In genomic region chr11:46363031-46363407, GRCh38 we compare ENCODE assay signal across 8 cellular contexts. TPM values are rescaled to one million over a fixed set of nuclear protein-coding genes. Genes with fewer than 3 reads are reported as not detected.
DNase-seq lines count a peak whose midpoint lies in the region; ATAC-seq and TF ChIP-seq lines count a peak whose summit lies in the region.

No MANE protein-coding gene starts in this region.

- intact Hi-C loops in left colon (cut with DNase I, micrococcal nuclease), result no loop called here

- peaks cover 7 to 56% (median 22%) of the 10 kb centered on the region in 11 experiments; a peak in 20 of 22 replicates for H3K36me3 ChIP-seq in BLaER1 treated with 17β-estradiol and CSF1 and Interleukin-3, amounts not matched to agents 10 nM and 100 nM
- peaks cover 2% of the 10 kb centered on the region for H3K36me3 ChIP-seq in brain microvascular endothelial cell (replicated peaks)

- ATAC-seq in left colon, result peak; percentile 29
- ATAC-seq in HG02973 (IDR thresholded peaks at IDR 0.05; ENCODE audit: unreplicated experiment), result no peak

- peak overlapping the region; percentile 77 to 85 (median 81); a peak in 21 of 22 replicates for H3K9ac ChIP-seq in BLaER1 treated with 17β-estradiol and CSF1 and Interleukin-3, amounts not matched to agents 10 nM and 100 nM

- no peaks in the 10 kb centered on the region for H3K27me3 ChIP-seq in BLaER1 treated with 17β-estradiol and CSF1 and Interleukin-3, amounts not matched to agents 10 nM and 100 nM
- no peaks in the 10 kb centered on the region for H3K27me3 ChIP-seq in brain microvascular endothelial cell (replicated peaks)

- peaks cover 73 to 94% (median 77%) of the 10 kb centered on the region in 10 experiments for H3K4me1 ChIP-seq in BLaER1 treated with 17β-estradiol and CSF1 and Interleukin-3, amounts not matched to agents 10 nM and 100 nM

- H3K4me3 ChIP-seq in BLaER1 treated with 17β-estradiol and CSF1 and Interleukin-3, amounts not matched to agents 10 nM and 100 nM, result peak overlapping the region in 9 of 10 experiments; percentile 55 to 70 (median 62); a peak in 12 of 20 replicates
- H3K4me3 ChIP-seq in brain microvascular endothelial cell (ENCODE audit: low read depth, low read length), result peak overlapping the region; percentile 12

- POLR2A ChIA-PET in HEK293T (lab: Yijun Ruan, JAX), result interaction anchor here (2.3 kb wide), 1 partner anchor 11 kb away, joined by 7 read pairs; no protein-coding TSS in a partner anchor

- TF ChIP-seq CTCF in brain microvascular endothelial cell (IDR thresholded peaks at IDR 0.05; ENCODE audit: low read depth, low read length, missing control alignments), result no peak

- no peaks in the 10 kb centered on the region for H3K9me3 ChIP-seq in BLaER1 treated with 17β-estradiol and CSF1 and Interleukin-3, amounts not matched to agents 10 nM and 100 nM (replicated peaks in 1 of 11)

- peaks cover 61 to 100% (median 88%) of the 10 kb centered on the region in 11 experiments for H4K20me1 ChIP-seq in BLaER1 treated with 17β-estradiol and CSF1 and Interleukin-3, amounts not matched to agents 10 nM and 100 nM

- peak overlapping the region; percentile 64 to 92 (median 88) for H3K27ac ChIP-seq in BLaER1 treated with 17β-estradiol and CSF1 and Interleukin-3, amounts not matched to agents 10 nM and 100 nM
- H3K27ac ChIP-seq in brain microvascular endothelial cell (peak overlapping the region; percentile 69), temporal lobe (ENCODE audit: low read depth, low read length) (peak overlapping the region; percentile 91)

- DNase-seq in NCI-H146 (lab: John Stamatoyannopoulos, UW), result peak; percentile 72
- peak; percentile 83 for DNase-seq in brain microvascular endothelial cell
- DNase-seq in left colon, result peak in 1 of 2 donors; percentile 32
- DNase-seq in HEK293T (ENCODE audit: extremely low spot score), result no peak
- DNase-seq in cerebellar nuclear complex (lab: John Stamatoyannopoulos, UW), result no peak

- in situ Hi-C loops in brain microvascular endothelial cell (cut with HindIII; ENCODE audit: low pct_ligation_motif_present, low sequenced_read_pairs), result no loop called here

- CTCF ChIA-PET in HEK293T (lab: Yijun Ruan, JAX), result interaction anchor here (3.9 kb wide), 1 partner anchor 11 kb away, joined by 30 read pairs; no protein-coding TSS in a partner anchor

- H3K4me2 ChIP-seq in BLaER1 treated with 17β-estradiol and CSF1 and Interleukin-3, amounts not matched to agents 10 nM and 100 nM, result peak overlapping the region; percentile 95 to 100 (median 98)

TF ChIP-seq in HEK293T, 16 proteins besides CTCF, POLR2A, EP300 and RAD21:
- no peak for TF ChIP-seq CTBP1 (IDR thresholded peaks at IDR 0.05; ENCODE audit: borderline replicate concordance)
- TF ChIP-seq LEF1 (IDR thresholded peaks at IDR 0.05; ENCODE audit: borderline replicate concordance), result no peak
- no peak for TF ChIP-seq SP1 (IDR thresholded peaks at IDR 0.05)
- TF ChIP-seq BHLHE40 (IDR thresholded peaks at IDR 0.05; ENCODE audit: borderline replicate concordance), result no peak
- TF ChIP-seq L3MBTL2 (conservative IDR thresholded peaks at IDR 0.05), result no peak
- no peak for TF ChIP-seq HDGF (IDR thresholded peaks at IDR 0.05; ENCODE audit: borderline replicate concordance)
- TF ChIP-seq SUZ12 (IDR thresholded peaks at IDR 0.05), result no peak

RNA-seq across cellular contexts. Expression of gene DGKZ, which starts 15.8 kb away (rescaled TPM):
- total RNA-seq in left colon (10 to 100 TPM; 44.9 to 47.9 TPM), temporal lobe (33.7 TPM)

RNA-seq across cellular contexts. Expression of gene MDK, which starts 18.4 kb away (rescaled TPM):
- total RNA-seq in left colon (100 to 1,000 TPM; 136 to 195 TPM), temporal lobe (38.1 TPM)

RNA-seq across cellular contexts. Expression of gene CHRM4, which starts 28.6 kb away (rescaled TPM):
- total RNA-seq in left colon, result 1 to 10 TPM in 1 of 2 donors, under 1 TPM in 1; 0.67 to 3.1 TPM
- total RNA-seq in temporal lobe, result 1.2 TPM

Comparison
In these comparisons a context has a peak if more than half of its experiments do, and no peak if none do; other contexts are left out.
1. DNase-seq: peak in NCI-H146 (single experiment) and brain microvascular endothelial cell (single experiment); none in HEK293T (single experiment) and cerebellar nuclear complex (0 of 2).
2. Peak in every context shown above with its lines, with median percentiles within 50 percentile points of each other: H3K27ac ChIP-seq.